1 cellular context compared by ENCODE assay signal in the genomic region with DNA sequence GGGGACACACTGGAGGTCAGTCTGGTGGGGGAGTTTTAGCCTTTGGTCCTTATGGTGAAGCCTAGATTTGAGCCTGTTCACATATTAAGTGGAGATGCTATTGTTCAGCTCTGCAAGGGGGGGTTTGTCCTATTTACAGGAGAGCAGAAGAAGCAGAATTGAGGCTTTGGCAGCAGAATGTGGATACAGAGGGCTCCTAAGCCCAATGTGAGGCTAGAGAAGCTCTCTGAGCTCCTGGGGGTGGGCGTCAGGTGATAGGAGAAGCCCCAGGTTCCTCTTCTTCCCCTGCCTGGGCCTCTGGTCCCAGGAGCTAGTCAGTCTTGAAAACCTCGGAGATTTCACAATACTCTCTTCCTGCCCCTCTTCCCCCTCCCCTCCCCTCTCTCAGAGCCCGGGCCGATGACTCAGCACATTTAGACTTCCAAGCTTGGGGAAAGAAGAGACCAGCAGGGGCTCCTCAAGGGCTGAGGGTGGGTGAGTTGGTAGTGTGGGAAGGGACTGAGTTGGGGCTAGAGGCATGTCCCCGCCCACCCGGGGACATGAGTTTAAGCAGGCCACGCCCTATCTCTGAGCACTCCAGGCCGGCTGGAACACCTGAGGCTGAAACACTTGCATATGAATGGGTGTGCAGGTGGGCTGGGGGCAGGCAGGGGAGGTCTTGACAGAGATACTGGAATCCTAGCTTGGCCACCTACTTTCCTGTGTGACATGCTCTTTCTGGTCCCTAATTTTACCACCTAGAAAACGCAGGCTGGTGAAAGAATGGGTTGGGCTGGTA.
TF ChIP-seq lines count a peak whose summit lies in the region.

No MANE protein-coding gene starts in this region.

TF ChIP-seq in K562, 482 proteins besides CTCF, POLR2A, EP300 and RAD21 (continued from another document):
- TF ChIP-seq ZNF592 (IDR thresholded peaks at IDR 0.05), result peak; percentile 50; the same call in 1 of the 2 replicates
- TF ChIP-seq PCBP2 (IDR thresholded peaks at IDR 0.05; ENCODE audit: low read depth, low read length, poor library complexity, severe bottlenecking), result no peak
- TF ChIP-seq NONO (IDR thresholded peaks at IDR 0.05; ENCODE audit: low read depth in 2 of 2, low read length in 1 of 2), result peak in 1 of 2 experiments; percentile 32; a peak in 1 of 4 replicates
- TF ChIP-seq NCOA2 (IDR thresholded peaks at IDR 0.05; ENCODE audit: partially characterized antibody in 2 of 2), result no peak
TF ChIP-seq in K562: peak in this region for 66.
